Comparison of ENCODE assay signal across 13 cellular contexts in genomic region chr5:172456076-172456800, GRCh38. TPM values are rescaled to one million over a fixed set of nuclear protein-coding genes. Genes with fewer than 3 reads are reported as not detected.
DNase-seq lines count a peak whose midpoint lies in the region; ATAC-seq, FAIRE-seq and TF ChIP-seq lines count a peak whose summit lies in the region.
"Had no signal": no experiment of that assay in that cellular context is flagged by ENCODE, and none has a peak within 500 bp of the region (broad histone marks: within the 10 kb centered on the region; RNA-seq: fewer than 3 reads in every experiment).

No MANE protein-coding gene starts in this region.

- ATAC-seq in activated naive CD8-positive, alpha-beta T cell treated with anti-CD3 and anti-CD28 coated beads, Interleukin-2, amount 10 ng/mL, durations not matched to agents 7 days and 5 days (ENCODE audit: low read depth) = no peak
- no peak for ATAC-seq in GM18520 (IDR thresholded peaks at IDR 0.05; ENCODE audit: unreplicated experiment)
- ATAC-seq in HG03460 (IDR thresholded peaks at IDR 0.05; ENCODE audit: unreplicated experiment) = no peak
- ATAC-seq: activated CD8-positive, alpha-beta T cell treated with anti-CD3 and anti-CD28 coated beads, Interleukin-2, amount 10 ng/mL, durations not matched to agents 7 days and 5 days had no signal

- H3K9ac ChIP-seq in endothelial cell of umbilical vein (replicated peaks; ENCODE audit: extremely low read depth, insufficient read depth, low read length) = peak overlapping the region; percentile 0

- H3K9me3 ChIP-seq in endothelial cell of umbilical vein (replicated peaks; ENCODE audit: control insufficient read depth, insufficient read depth, low read length) (no peaks in the 10 kb centered on the region), vagina (no peaks in the 10 kb centered on the region)

- intact Hi-C loops in endothelial cell of umbilical vein (cut with micrococcal nuclease) (no loop called here), vagina (cut with DNase I) (no loop called here)

- no peak overlapping the region for H3K4me2 ChIP-seq in endothelial cell of umbilical vein (ENCODE audit: insufficient read depth, low read length)

- H2AFZ ChIP-seq in endothelial cell of umbilical vein (ENCODE audit: low read depth, low read length) = peak overlapping the region; percentile 85

- H3K27ac ChIP-seq in endothelial cell of umbilical vein (ENCODE audit: insufficient read depth, low read depth, low read length) = peak overlapping the region; percentile 45
- peak overlapping the region; percentile 83 for H3K27ac ChIP-seq in vagina

- H3K27ac Mint-ChIP-seq in activated naive CD8-positive, alpha-beta T cell treated with anti-CD3 and anti-CD28 coated beads, Interleukin-2, amount 10 ng/mL, durations not matched to agents 7 days and 5 days = no peak overlapping the region
- no peak overlapping the region for H3K27ac Mint-ChIP-seq in activated naive CD8-positive, alpha-beta T cell treated with anti-CD3 and anti-CD28 coated beads for 36 hours
- no peak overlapping the region for H3K27ac Mint-ChIP-seq in neural crest cell (ENCODE audit: unreplicated experiment)
- H3K27ac Mint-ChIP-seq: activated CD8-positive, alpha-beta T cell treated with anti-CD3 and anti-CD28 coated beads, Interleukin-2, amount 10 ng/mL, durations not matched to agents 7 days and 5 days had no signal

- H3K79me2 ChIP-seq in endothelial cell of umbilical vein (ENCODE audit: control insufficient read depth, insufficient read depth, low read length) = peaks cover 22% of the 10 kb centered on the region

- H3K4me3 ChIP-seq in endothelial cell of umbilical vein (replicated peaks in 1 of 3; ENCODE audit: insufficient read depth in 1 of 3, low read depth in 1 of 3, low read length in 3 of 3) = no peak overlapping the region
- H3K4me3 ChIP-seq in vagina = no peak overlapping the region

- H3K27me3 ChIP-seq in endothelial cell of umbilical vein (ENCODE audit: control insufficient read depth in 2 of 2, insufficient read depth in 2 of 2, low read length in 2 of 2) = no peaks in the 10 kb centered on the region
- H3K27me3 ChIP-seq in vagina = no peaks in the 10 kb centered on the region

- H3K27me3 Mint-ChIP-seq in activated naive CD8-positive, alpha-beta T cell treated with anti-CD3 and anti-CD28 coated beads, Interleukin-2, amount 10 ng/mL, durations not matched to agents 7 days and 5 days = peaks cover 39% of the 10 kb centered on the region
- H3K27me3 Mint-ChIP-seq in activated naive CD8-positive, alpha-beta T cell treated with anti-CD3 and anti-CD28 coated beads for 36 hours = peaks cover 23% of the 10 kb centered on the region
- no peaks in the 10 kb centered on the region for H3K27me3 Mint-ChIP-seq in neural crest cell (ENCODE audit: low read depth)

- H3K9me3 Mint-ChIP-seq in activated naive CD8-positive, alpha-beta T cell treated with anti-CD3 and anti-CD28 coated beads, Interleukin-2, amount 10 ng/mL, durations not matched to agents 7 days and 5 days = no peaks in the 10 kb centered on the region
- no peaks in the 10 kb centered on the region for H3K9me3 Mint-ChIP-seq in activated naive CD8-positive, alpha-beta T cell treated with anti-CD3 and anti-CD28 coated beads for 36 hours
- no peaks in the 10 kb centered on the region for H3K9me3 Mint-ChIP-seq in neural crest cell

- TF ChIP-seq POLR2A in endothelial cell of umbilical vein (IDR thresholded peaks at IDR 0.05; ENCODE audit: low read depth, low read length) = no peak
- no peak for TF ChIP-seq POLR2A in vagina (IDR thresholded peaks at IDR 0.05)

- FAIRE-seq in endothelial cell of umbilical vein (lab: Jason Lieb, UNC) = no peak

- POLR2A ChIA-PET in activated naive CD8-positive, alpha-beta T cell treated with anti-CD3 and anti-CD28 coated beads, Interleukin-2, amount 10 ng/mL, durations not matched to agents 7 days and 5 days (lab: Charles Lee) = no interaction called here
- POLR2A ChIA-PET in endothelial cell of umbilical vein (lab: Charles Lee) = no interaction called here

- peak overlapping the region; percentile 35 for H3K4me3 Mint-ChIP-seq in activated naive CD8-positive, alpha-beta T cell treated with anti-CD3 and anti-CD28 coated beads, Interleukin-2, amount 10 ng/mL, durations not matched to agents 7 days and 5 days
- no peak overlapping the region for H3K4me3 Mint-ChIP-seq in activated naive CD8-positive, alpha-beta T cell treated with anti-CD3 and anti-CD28 coated beads for 36 hours
- peak overlapping the region; percentile 88 for H3K4me3 Mint-ChIP-seq in neural crest cell
- H3K4me3 Mint-ChIP-seq: activated CD8-positive, alpha-beta T cell treated with anti-CD3 and anti-CD28 coated beads, Interleukin-2, amount 10 ng/mL, durations not matched to agents 7 days and 5 days had no signal

- no peak for DNase-seq in activated naive CD8-positive, alpha-beta T cell treated with anti-CD3 and anti-CD28 coated beads, Interleukin-2, amount 10 ng/mL, durations not matched to agents 7 days and 5 days
- DNase-seq in activated naive CD8-positive, alpha-beta T cell treated with anti-CD3 and anti-CD28 coated beads for 36 hours = no peak
- DNase-seq in endothelial cell of umbilical vein (ENCODE audit: low read depth, low spot score) (no peak), neural crest cell (ENCODE audit: low read depth, low spot score) (no peak), vagina (ENCODE audit: extremely low spot score in 2 of 2) (no peak), NCI-H524 treated with DMSO at 0.1 percent for 48 hours (lab: John Stamatoyannopoulos, UW) (no peak)
- DNase-seq: activated CD8-positive, alpha-beta T cell treated with anti-CD3 and anti-CD28 coated beads, Interleukin-2, amount 10 ng/mL, durations not matched to agents 7 days and 5 days; Karpas-422; NCI-H2029; NCI-H774; SHP77 had no signal

- no peaks in the 10 kb centered on the region for H3K9me1 ChIP-seq in endothelial cell of umbilical vein (replicated peaks; ENCODE audit: control insufficient read depth, extremely low read depth, insufficient read depth, low read length)

- no TSS peak for BruUV-seq in endothelial cell of umbilical vein (replicated peaks; lab: Mats Ljungman, UMichigan)

- TF ChIP-seq CTCF in endothelial cell of umbilical vein (IDR thresholded peaks at IDR 0.05; ENCODE audit: extremely low read depth in 1 of 2, insufficient read depth in 1 of 2, low read depth in 1 of 2, low read length in 2 of 2) (no peak), neural crest cell (conservative IDR thresholded peaks at IDR 0.05) (no peak), vagina (IDR thresholded peaks at IDR 0.05) (no peak)

- no peaks in the 10 kb centered on the region for H4K20me1 ChIP-seq in endothelial cell of umbilical vein (replicated peaks; ENCODE audit: control insufficient read depth, extremely low read depth, insufficient read depth, low read length)

- H3K4me1 ChIP-seq in endothelial cell of umbilical vein (ENCODE audit: control insufficient read depth, extremely low read depth, insufficient read depth, low read length) (peaks cover 41% of the 10 kb centered on the region), vagina (peaks cover 41% of the 10 kb centered on the region)

- CTCF ChIA-PET in endothelial cell of umbilical vein (lab: Charles Lee) = interaction anchor here (1.1 to 1.3 kb wide), 2 partner anchors 10 to 242 kb away, joined by 4 to 5 read pairs; no protein-coding TSS in a partner anchor

- dilution Hi-C loops in endothelial cell of umbilical vein (cut with MboI; ENCODE audit: extremely low pct_ligation_motif_present, low sequenced_read_pairs) = no loop called here

- peaks cover 21% of the 10 kb centered on the region for H3K4me1 Mint-ChIP-seq in activated naive CD8-positive, alpha-beta T cell treated with anti-CD3 and anti-CD28 coated beads, Interleukin-2, amount 10 ng/mL, durations not matched to agents 7 days and 5 days
- peaks cover 11% of the 10 kb centered on the region for H3K4me1 Mint-ChIP-seq in activated naive CD8-positive, alpha-beta T cell treated with anti-CD3 and anti-CD28 coated beads for 36 hours
- peaks cover 62% of the 10 kb centered on the region for H3K4me1 Mint-ChIP-seq in neural crest cell

- no peaks in the 10 kb centered on the region for H3K36me3 Mint-ChIP-seq in activated naive CD8-positive, alpha-beta T cell treated with anti-CD3 and anti-CD28 coated beads, Interleukin-2, amount 10 ng/mL, durations not matched to agents 7 days and 5 days
- H3K36me3 Mint-ChIP-seq in activated naive CD8-positive, alpha-beta T cell treated with anti-CD3 and anti-CD28 coated beads for 36 hours = no peaks in the 10 kb centered on the region
- H3K36me3 Mint-ChIP-seq in neural crest cell (ENCODE audit: low read depth) = peaks cover 2% of the 10 kb centered on the region

- H3K36me3 ChIP-seq in endothelial cell of umbilical vein (ENCODE audit: control insufficient read depth in 2 of 2, extremely low read depth in 1 of 2, insufficient read depth in 2 of 2, low read length in 2 of 2) = no peaks in the 10 kb centered on the region
- no peaks in the 10 kb centered on the region for H3K36me3 ChIP-seq in vagina

TF ChIP-seq in endothelial cell of umbilical vein, 7 proteins besides CTCF, POLR2A, EP300 and RAD21 (continues in another document):
- TF ChIP-seq FOS (IDR thresholded peaks at IDR 0.05; ENCODE audit: borderline replicate concordance, insufficient read depth, low read length) (no peak), GATA2 (IDR thresholded peaks at IDR 0.05; ENCODE audit: insufficient read depth, insufficient read length, low read depth, low read length) (no peak), JUN (IDR thresholded peaks at IDR 0.05; ENCODE audit: borderline replicate concordance, insufficient read depth, insufficient read length, low read depth) (no peak), MYC (IDR thresholded peaks at IDR 0.05; ENCODE audit: low read depth, low read length) (no peak), MAX (IDR thresholded peaks at IDR 0.05; ENCODE audit: insufficient read depth, insufficient read length) (no peak), EZH2 (IDR thresholded peaks at IDR 0.05; ENCODE audit: borderline replicate concordance, low read depth, low read length, severe bottlenecking) (no peak)

RNA-seq across cellular contexts. Expression of gene SH3PXD2B, which starts 1.9 kb away (rescaled TPM):
- under 1 TPM; 0.28 to 0.42 TPM for total RNA-seq in activated naive CD8-positive, alpha-beta T cell treated with anti-CD3 and anti-CD28 coated beads, Interleukin-2, amount 10 ng/mL, durations not matched to agents 7 days and 5 days
- total RNA-seq in activated naive CD8-positive, alpha-beta T cell treated with anti-CD3 and anti-CD28 coated beads for 36 hours = under 1 TPM; 0.80 to 0.84 TPM
- 66.3 and 71.8 TPM in 2 replicates for total RNA-seq in endothelial cell of umbilical vein
- 23.5 and 24.7 TPM in 2 replicates for polyA plus RNA-seq in endothelial cell of umbilical vein
- polyA plus RNA-seq in endothelial cell of umbilical vein (2011; cell fraction: cytosol; rRNA removed) = 24.4 and 25.9 TPM in 2 replicates
- 33.5 and 36.3 TPM in 2 replicates for polyA plus RNA-seq in endothelial cell of umbilical vein (2011; cell fraction: nucleus; rRNA removed)
- polyA plus RNA-seq in endothelial cell of umbilical vein (2012) = 39.6 and 47.8 TPM in 2 replicates
- 49.9 and 53.1 TPM in 2 replicates for polyA minus RNA-seq in endothelial cell of umbilical vein
- 4.3 TPM for polyA minus RNA-seq in endothelial cell of umbilical vein (2011; cell fraction: cytosol; rRNA and poly(A)+ RNA removed)
- 22.0 and 24.7 TPM in 2 replicates for polyA minus RNA-seq in endothelial cell of umbilical vein (2011; cell fraction: nucleus; rRNA and poly(A)+ RNA removed)
- total RNA-seq in neural crest cell = 86.1 and 89.1 TPM in 2 replicates
- 30.9 TPM for total RNA-seq in vagina

Comparison
In these comparisons a context has a peak if more than half of its experiments do, and no peak if none do; other contexts are left out.
1. RNA of gene SH3PXD2B, which starts 1.9 kb away (total RNA-seq): 86.1 to 89.1 TPM in neural crest cell, 66.3 to 71.8 TPM in endothelial cell of umbilical vein and 30.9 TPM in vagina (single experiment); 0.80 to 0.84 TPM in activated naive CD8-positive, alpha-beta T cell treated with anti-CD3 and anti-CD28 coated beads for 36 hours and 0.28 to 0.42 TPM in activated naive CD8-positive, alpha-beta T cell treated with anti-CD3 and anti-CD28 coated beads, Interleukin-2, amount 10 ng/mL, durations not matched to agents 7 days and 5 days; every median in the first group is over 10 times any median in the second.